In genomic region chr1:211541715-211542477, GRCh38 we compare ENCODE assay signal across 14 cellular contexts. TPM values are rescaled to one million over a fixed set of nuclear protein-coding genes. Genes with fewer than 3 reads are reported as not detected.
A peak's percentile ranks its signal among the peaks of the same experiment; 100 is the strongest.
DNase-seq lines count a peak whose midpoint lies in the region; ATAC-seq and TF ChIP-seq lines count a peak whose summit lies in the region.
"Had no signal": no experiment of that assay in that cellular context is flagged by ENCODE, and none has a peak within 500 bp of the region (broad histone marks: within the 10 kb centered on the region; RNA-seq: fewer than 3 reads in every experiment).

No MANE protein-coding gene starts in this region.

- no peaks in the 10 kb centered on the region for H3K9me3 ChIP-seq in thyroid gland
- no peaks in the 10 kb centered on the region for H3K9me3 ChIP-seq in esophagus muscularis mucosa
- H3K9me3 ChIP-seq: neutrophil had no signal

- ATAC-seq in activated CD8-positive, alpha-beta T cell treated with anti-CD3 and anti-CD28 coated beads for 36 hours = peak; percentile 24
- no peak for ATAC-seq in activated CD8-positive, alpha-beta T cell treated with anti-CD3 and anti-CD28 coated beads, Interleukin-2, amount 10 ng/mL, durations not matched to agents 7 days and 5 days
- no peak for ATAC-seq in GM19328 (IDR thresholded peaks at IDR 0.05; ENCODE audit: unreplicated experiment)

- H3K27ac ChIP-seq in thyroid gland = peak overlapping the region in 1 of 3 donors; percentile 17
- H3K27ac ChIP-seq in esophagus muscularis mucosa (replicated peaks in 1 of 4) = no peak overlapping the region
- H3K27ac ChIP-seq: neutrophil had no signal

- no peak for TF ChIP-seq EP300 in esophagus muscularis mucosa (IDR thresholded peaks at IDR 0.05)

- peaks cover 10% of the 10 kb centered on the region for H3K9me3 Mint-ChIP-seq in activated CD8-positive, alpha-beta T cell treated with anti-CD3 and anti-CD28 coated beads for 36 hours
- H3K9me3 Mint-ChIP-seq in activated CD8-positive, alpha-beta T cell treated with anti-CD3 and anti-CD28 coated beads, Interleukin-2, amount 10 ng/mL, durations not matched to agents 7 days and 5 days (ENCODE audit: insufficient read depth) = no peaks in the 10 kb centered on the region
- H3K9me3 Mint-ChIP-seq in activated T-helper 1 cell treated with anti-CD3 and anti-CD28 coated beads, Interleukin-12 subunit alpha, Interleukin-12 subunit beta, Interleukin-2, Interleukin-4 antibody, amounts not matched to agents 30 ng/mL and 10 ng/mL and 1 ng/mL, durations not matched to agents 14 hours and 24 hours and 36 hours = peaks cover 5% of the 10 kb centered on the region

- no peak for TF ChIP-seq POLR2A in thyroid gland (IDR thresholded peaks at IDR 0.05)
- no peak for TF ChIP-seq POLR2A in esophagus muscularis mucosa (IDR thresholded peaks at IDR 0.05; ENCODE audit: low read depth)

- CTCF ChIA-PET in activated CD8-positive, alpha-beta T cell treated with anti-CD3 and anti-CD28 coated beads for 36 hours (lab: Charles Lee) = interaction anchor here (1.2 to 1.6 kb wide), 3 partner anchors 27 to 114 kb away, joined by 3 read pairs; no protein-coding TSS in a partner anchor
- CTCF ChIA-PET in activated CD8-positive, alpha-beta T cell treated with anti-CD3 and anti-CD28 coated beads, Interleukin-2, amount 10 ng/mL, durations not matched to agents 7 days and 5 days (lab: Charles Lee) = interaction anchor here (1.1 kb wide), 1 partner anchor 72 kb away, joined by 5 read pairs; no protein-coding TSS in a partner anchor

- DNase-seq in activated CD8-positive, alpha-beta T cell treated with anti-CD3 and anti-CD28 coated beads for 36 hours = no peak
- DNase-seq in activated CD8-positive, alpha-beta T cell treated with anti-CD3 and anti-CD28 coated beads, Interleukin-2, amount 10 ng/mL, durations not matched to agents 7 days and 5 days = no peak
- peak; percentile 22 to 75 for DNase-seq in dermis microvascular lymphatic vessel endothelial cell (ENCODE audit: low read depth in 2 of 2)
- DNase-seq in left kidney (ENCODE audit: low read depth, low spot score) = peak; percentile 45
- peak; percentile 55 to 63 for DNase-seq in thyroid gland
- no peak for DNase-seq in activated T-helper 1 cell treated with anti-CD3 and anti-CD28 coated beads, Interleukin-12 subunit alpha, Interleukin-12 subunit beta, Interleukin-2, Interleukin-4 antibody, amounts not matched to agents 30 ng/mL and 10 ng/mL and 1 ng/mL, durations not matched to agents 14 hours and 24 hours and 36 hours (ENCODE audit: low spot score)
- no peak for DNase-seq in esophagus muscularis mucosa (ENCODE audit: extremely low spot score)
- DNase-seq: activated CD4-positive, alpha-beta T cell treated with anti-CD3 and anti-CD28 coated beads, Interleukin-2, amount 10 ng/mL, durations not matched to agents 24 days and 14 days; activated naive CD4-positive, alpha-beta T cell treated with Interleukin-2 at 50 U/mL for 16 hours; dorsolateral prefrontal cortex; NK-92 treated with Interleukin-12 subunit alpha and Interleukin-12 subunit beta, amount 100 ng/mL, for 24 hours; stimulated activated naive CD4-positive, alpha-beta T cell had no signal

- H3K4me1 Mint-ChIP-seq in activated CD8-positive, alpha-beta T cell treated with anti-CD3 and anti-CD28 coated beads for 36 hours (ENCODE audit: low read depth) = peaks cover 4% of the 10 kb centered on the region
- H3K4me1 Mint-ChIP-seq in activated CD8-positive, alpha-beta T cell treated with anti-CD3 and anti-CD28 coated beads, Interleukin-2, amount 10 ng/mL, durations not matched to agents 7 days and 5 days (ENCODE audit: low read depth) = no peaks in the 10 kb centered on the region
- H3K4me1 Mint-ChIP-seq in activated T-helper 1 cell treated with anti-CD3 and anti-CD28 coated beads, Interleukin-12 subunit alpha, Interleukin-12 subunit beta, Interleukin-2, Interleukin-4 antibody, amounts not matched to agents 30 ng/mL and 10 ng/mL and 1 ng/mL, durations not matched to agents 14 hours and 24 hours and 36 hours (ENCODE audit: low read depth) = no peaks in the 10 kb centered on the region

- no peak overlapping the region for H3K4me3 Mint-ChIP-seq in activated CD8-positive, alpha-beta T cell treated with anti-CD3 and anti-CD28 coated beads for 36 hours
- no peak overlapping the region for H3K4me3 Mint-ChIP-seq in activated CD8-positive, alpha-beta T cell treated with anti-CD3 and anti-CD28 coated beads, Interleukin-2, amount 10 ng/mL, durations not matched to agents 7 days and 5 days
- no peak overlapping the region for H3K4me3 Mint-ChIP-seq in activated T-helper 1 cell treated with anti-CD3 and anti-CD28 coated beads, Interleukin-12 subunit alpha, Interleukin-12 subunit beta, Interleukin-2, Interleukin-4 antibody, amounts not matched to agents 30 ng/mL and 10 ng/mL and 1 ng/mL, durations not matched to agents 14 hours and 24 hours and 36 hours
- H3K4me3 Mint-ChIP-seq: activated CD4-positive, alpha-beta T cell treated with anti-CD3 and anti-CD28 coated beads, Interleukin-2, amount 10 ng/mL, durations not matched to agents 24 days and 14 days had no signal

- H3K27me3 ChIP-seq in thyroid gland (no peaks in the 10 kb centered on the region), esophagus muscularis mucosa (no peaks in the 10 kb centered on the region)
- H3K27me3 ChIP-seq: dorsolateral prefrontal cortex, neutrophil had no signal

- H3K4me3 ChIP-seq in thyroid gland (replicated peaks in 1 of 3) (no peak overlapping the region), esophagus muscularis mucosa (no peak overlapping the region)
- H3K4me3 ChIP-seq: dorsolateral prefrontal cortex had no signal

- no peak for TF ChIP-seq CTCF in activated CD8-positive, alpha-beta T cell treated with anti-CD3 and anti-CD28 coated beads for 36 hours (IDR thresholded peaks at IDR 0.05)
- no peak for TF ChIP-seq CTCF in thyroid gland (IDR thresholded peaks at IDR 0.05)
- TF ChIP-seq CTCF in esophagus muscularis mucosa (IDR thresholded peaks at IDR 0.05) = no peak

- intact Hi-C loops in activated CD8-positive, alpha-beta T cell treated with anti-CD3 and anti-CD28 coated beads for 36 hours (cut with micrococcal nuclease) = no loop called here
- intact Hi-C loops in thyroid gland (cut with DNase I) = no loop called here
- intact Hi-C loops in activated T-helper 1 cell treated with anti-CD3 and anti-CD28 coated beads, Interleukin-12 subunit alpha, Interleukin-12 subunit beta, Interleukin-2, Interleukin-4 antibody, amounts not matched to agents 30 ng/mL and 10 ng/mL and 1 ng/mL, durations not matched to agents 14 hours and 24 hours and 36 hours (cut with micrococcal nuclease) = no loop called here
- intact Hi-C loops in esophagus muscularis mucosa (cut with DNase I) = no loop called here

- no peak overlapping the region for H3K27ac Mint-ChIP-seq in activated CD8-positive, alpha-beta T cell treated with anti-CD3 and anti-CD28 coated beads for 36 hours
- H3K27ac Mint-ChIP-seq in activated CD8-positive, alpha-beta T cell treated with anti-CD3 and anti-CD28 coated beads, Interleukin-2, amount 10 ng/mL, durations not matched to agents 7 days and 5 days = no peak overlapping the region
- no peak overlapping the region for H3K27ac Mint-ChIP-seq in activated T-helper 1 cell treated with anti-CD3 and anti-CD28 coated beads, Interleukin-12 subunit alpha, Interleukin-12 subunit beta, Interleukin-2, Interleukin-4 antibody, amounts not matched to agents 30 ng/mL and 10 ng/mL and 1 ng/mL, durations not matched to agents 14 hours and 24 hours and 36 hours
- H3K27ac Mint-ChIP-seq: activated CD4-positive, alpha-beta T cell treated with anti-CD3 and anti-CD28 coated beads, Interleukin-2, amount 10 ng/mL, durations not matched to agents 24 days and 14 days had no signal

- H3K36me3 ChIP-seq in thyroid gland (no peaks in the 10 kb centered on the region), esophagus muscularis mucosa (no peaks in the 10 kb centered on the region)
- H3K36me3 ChIP-seq: neutrophil had no signal

- peaks cover 2% of the 10 kb centered on the region for H3K27me3 Mint-ChIP-seq in activated CD8-positive, alpha-beta T cell treated with anti-CD3 and anti-CD28 coated beads for 36 hours
- peaks cover 20% of the 10 kb centered on the region for H3K27me3 Mint-ChIP-seq in activated CD8-positive, alpha-beta T cell treated with anti-CD3 and anti-CD28 coated beads, Interleukin-2, amount 10 ng/mL, durations not matched to agents 7 days and 5 days (ENCODE audit: low read depth)
- peaks cover 5% of the 10 kb centered on the region for H3K27me3 Mint-ChIP-seq in activated T-helper 1 cell treated with anti-CD3 and anti-CD28 coated beads, Interleukin-12 subunit alpha, Interleukin-12 subunit beta, Interleukin-2, Interleukin-4 antibody, amounts not matched to agents 30 ng/mL and 10 ng/mL and 1 ng/mL, durations not matched to agents 14 hours and 24 hours and 36 hours (ENCODE audit: insufficient read depth)

- H3K4me1 ChIP-seq in thyroid gland = peaks cover 11 to 15% of the 10 kb centered on the region in 2 donors
- H3K4me1 ChIP-seq in esophagus muscularis mucosa = peaks cover 10 to 19% (median 14%) of the 10 kb centered on the region in 4 donors

- POLR2A ChIA-PET in activated CD8-positive, alpha-beta T cell treated with anti-CD3 and anti-CD28 coated beads for 36 hours (lab: Charles Lee) = no interaction called here
- POLR2A ChIA-PET in activated CD8-positive, alpha-beta T cell treated with anti-CD3 and anti-CD28 coated beads, Interleukin-2, amount 10 ng/mL, durations not matched to agents 7 days and 5 days (lab: Charles Lee) = no interaction called here

- WGBS in thyroid gland, 2 donors = 20 to 27% methylated on average over 7 of the region's 7 CpGs
- 58% methylated on average over 7 of the region's 7 CpGs for WGBS in esophagus muscularis mucosa

- no peaks in the 10 kb centered on the region for H3K36me3 Mint-ChIP-seq in activated CD8-positive, alpha-beta T cell treated with anti-CD3 and anti-CD28 coated beads for 36 hours (ENCODE audit: low read depth)
- H3K36me3 Mint-ChIP-seq in activated CD8-positive, alpha-beta T cell treated with anti-CD3 and anti-CD28 coated beads, Interleukin-2, amount 10 ng/mL, durations not matched to agents 7 days and 5 days (ENCODE audit: low read depth) = no peaks in the 10 kb centered on the region
- no peaks in the 10 kb centered on the region for H3K36me3 Mint-ChIP-seq in activated T-helper 1 cell treated with anti-CD3 and anti-CD28 coated beads, Interleukin-12 subunit alpha, Interleukin-12 subunit beta, Interleukin-2, Interleukin-4 antibody, amounts not matched to agents 30 ng/mL and 10 ng/mL and 1 ng/mL, durations not matched to agents 14 hours and 24 hours and 36 hours (ENCODE audit: low read depth)

RNA-seq across cellular contexts. Expression of gene SLC30A1, which starts 37.1 kb away (rescaled TPM):
- 1 to 10 TPM; 6.2 to 7.2 TPM for total RNA-seq in activated CD8-positive, alpha-beta T cell treated with anti-CD3 and anti-CD28 coated beads for 36 hours
- 10 to 100 TPM; 14.5 to 15.6 TPM for total RNA-seq in activated CD8-positive, alpha-beta T cell treated with anti-CD3 and anti-CD28 coated beads, Interleukin-2, amount 10 ng/mL, durations not matched to agents 7 days and 5 days
- total RNA-seq in dermis microvascular lymphatic vessel endothelial cell (27.9 and 35.3 TPM in 2 replicates), thyroid gland (10 to 100 TPM; 22.7 to 36.0 (median 32.4) TPM), esophagus muscularis mucosa (10 to 100 TPM in 3 of 4 donors, 1 to 10 TPM in 1; 7.5 to 10.6 (median 10.2) TPM)
- 10.6 and 12.0 TPM in 2 replicates for total RNA-seq in activated T-helper 1 cell treated with anti-CD3 and anti-CD28 coated beads, Interleukin-12 subunit alpha, Interleukin-12 subunit beta, Interleukin-2, Interleukin-4 antibody, amounts not matched to agents 30 ng/mL and 10 ng/mL and 1 ng/mL, durations not matched to agents 14 hours and 24 hours and 36 hours

RNA-seq across cellular contexts. Expression of gene RD3, which starts 49.9 kb away (rescaled TPM):
- total RNA-seq in activated CD8-positive, alpha-beta T cell treated with anti-CD3 and anti-CD28 coated beads for 36 hours = not detected
- not detected for total RNA-seq in activated CD8-positive, alpha-beta T cell treated with anti-CD3 and anti-CD28 coated beads, Interleukin-2, amount 10 ng/mL, durations not matched to agents 7 days and 5 days
- not detected in 2 replicates for total RNA-seq in dermis microvascular lymphatic vessel endothelial cell
- total RNA-seq in thyroid gland = not detected
- total RNA-seq in activated T-helper 1 cell treated with anti-CD3 and anti-CD28 coated beads, Interleukin-12 subunit alpha, Interleukin-12 subunit beta, Interleukin-2, Interleukin-4 antibody, amounts not matched to agents 30 ng/mL and 10 ng/mL and 1 ng/mL, durations not matched to agents 14 hours and 24 hours and 36 hours = not detected in 2 replicates
- total RNA-seq in esophagus muscularis mucosa = under 1 TPM; 0.19 to 0.98 (median 0.75) TPM
- total RNA-seq: activated CD4-positive, alpha-beta T cell treated with anti-CD3 and anti-CD28 coated beads, Interleukin-2, amount 10 ng/mL, durations not matched to agents 24 days and 14 days had no signal

Comparison
In these comparisons a context has a peak if more than half of its experiments do, and no peak if none do; other contexts are left out.
1. DNase-seq: peak in dermis microvascular lymphatic vessel endothelial cell (2 of 2), left kidney (single experiment) and thyroid gland (2 of 2); none in activated CD8-positive, alpha-beta T cell treated with anti-CD3 and anti-CD28 coated beads for 36 hours (single experiment), activated CD8-positive, alpha-beta T cell treated with anti-CD3 and anti-CD28 coated beads, Interleukin-2, amount 10 ng/mL, durations not matched to agents 7 days and 5 days (single experiment), activated T-helper 1 cell treated with anti-CD3 and anti-CD28 coated beads, Interleukin-12 subunit alpha, Interleukin-12 subunit beta, Interleukin-2, Interleukin-4 antibody, amounts not matched to agents 30 ng/mL and 10 ng/mL and 1 ng/mL, durations not matched to agents 14 hours and 24 hours and 36 hours (single experiment) and esophagus muscularis mucosa (single experiment).